8 cellular contexts compared by ENCODE assay signal in the genomic region with DNA sequence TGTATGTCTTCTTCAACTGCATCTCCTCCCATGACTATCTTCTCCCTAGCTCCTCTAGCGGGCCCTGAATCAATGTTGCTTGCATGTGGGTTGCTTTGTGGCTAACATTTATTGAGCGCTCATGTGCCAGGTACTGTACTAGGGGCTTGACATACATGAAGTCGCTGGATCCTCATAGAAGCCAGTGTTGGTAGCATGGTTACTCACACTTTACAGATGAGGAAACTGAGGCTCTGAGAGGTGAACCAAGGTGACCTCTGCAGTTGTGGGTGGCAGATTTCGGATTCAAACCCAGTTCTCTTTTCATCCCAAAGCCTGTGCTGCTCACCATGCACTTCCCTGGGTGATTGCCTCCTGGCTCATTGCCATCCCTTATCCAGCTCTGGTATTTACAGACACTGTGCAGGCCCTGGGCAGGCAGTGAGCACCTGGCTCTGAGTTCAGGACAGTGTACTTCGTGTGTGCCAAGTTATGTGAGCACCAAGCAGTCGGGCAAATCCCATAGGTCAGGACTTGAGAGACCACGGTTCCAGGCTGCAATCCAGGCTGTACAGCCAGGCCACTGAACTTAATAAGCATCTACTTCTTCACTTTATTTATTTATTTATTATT. TPM values are rescaled to one million over a fixed set of nuclear protein-coding genes. Genes with fewer than 3 reads are reported as not detected.
DNase-seq lines count a peak whose midpoint lies in the region; ATAC-seq and TF ChIP-seq lines count a peak whose summit lies in the region.

No MANE protein-coding gene starts in this region.

- H3F3A ChIP-seq in GM23338 (replicated peaks; ENCODE audit: low read depth) = peaks cover 39% of the 10 kb centered on the region

- no peaks in the 10 kb centered on the region for H3K27me3 ChIP-seq in GM23338 (ENCODE audit: insufficient read depth)
- no peaks in the 10 kb centered on the region for H3K27me3 ChIP-seq in OCI-LY3 (ENCODE audit: low read depth, low read length)

- H3K4me1 ChIP-seq in GM23338 (ENCODE audit: insufficient read depth) (peaks cover 17% of the 10 kb centered on the region), OCI-LY3 (ENCODE audit: low read length) (peaks cover 37% of the 10 kb centered on the region)

- H3K27ac Mint-ChIP-seq in GM23338 (no peak overlapping the region), naive B cell (peak overlapping the region in 3 of 6 donors; percentile 42 to 98 (median 95))
- H3K27ac Mint-ChIP-seq in effector memory CD8-positive, alpha-beta T cell = peak overlapping the region; percentile 97 to 98

- H3K27ac ChIP-seq in GM23338 (ENCODE audit: low read depth) = peak overlapping the region; percentile 85; the same call in 1 of the 2 replicates
- peak overlapping the region; percentile 83 for H3K27ac ChIP-seq in OCI-LY3 (ENCODE audit: low read length)

- peaks cover 48% of the 10 kb centered on the region for H3K79me2 ChIP-seq in GM23338 (replicated peaks; ENCODE audit: insufficient read depth)
- peaks cover 52% of the 10 kb centered on the region for H3K79me2 ChIP-seq in OCI-LY3 (ENCODE audit: low read length)

- peaks cover 57% of the 10 kb centered on the region for H3K36me3 Mint-ChIP-seq in GM23338 (ENCODE audit: low read depth)
- peaks cover 43% of the 10 kb centered on the region for H3K36me3 Mint-ChIP-seq in effector memory CD8-positive, alpha-beta T cell (ENCODE audit: insufficient read depth)
- H3K36me3 Mint-ChIP-seq in naive B cell = peaks cover 10 to 11% of the 10 kb centered on the region in 2 donors

- no peaks in the 10 kb centered on the region for H3K9me2 ChIP-seq in GM23338 (ENCODE audit: insufficient read depth)

- peak overlapping the region; percentile 96 for H3K9ac ChIP-seq in OCI-LY3 (ENCODE audit: low read length)

- H4K20me1 ChIP-seq in GM23338 (replicated peaks; ENCODE audit: insufficient read depth) = peaks cover 37% of the 10 kb centered on the region
- H4K20me1 ChIP-seq in OCI-LY3 (ENCODE audit: insufficient read depth, low read length) = peaks cover 31% of the 10 kb centered on the region

- H3K4me1 Mint-ChIP-seq in GM23338 = peaks cover 26% of the 10 kb centered on the region
- peaks cover 33 to 39% of the 10 kb centered on the region in 2 donors for H3K4me1 Mint-ChIP-seq in effector memory CD8-positive, alpha-beta T cell (ENCODE audit: low read depth in 2 of 2)
- H3K4me1 Mint-ChIP-seq in naive B cell = peaks cover 37 to 54% (median 50%) of the 10 kb centered on the region in 3 donors

- peaks cover 40% of the 10 kb centered on the region for H3K27me3 Mint-ChIP-seq in GM23338 (ENCODE audit: insufficient read depth, low read depth, poor library complexity)
- H3K27me3 Mint-ChIP-seq in effector memory CD8-positive, alpha-beta T cell = no peaks in the 10 kb centered on the region
- no peaks in the 10 kb centered on the region for H3K27me3 Mint-ChIP-seq in naive B cell

- H3K4me3 Mint-ChIP-seq in GM23338 = peak overlapping the region; percentile 99
- peak overlapping the region; percentile 93 to 95 for H3K4me3 Mint-ChIP-seq in effector memory CD8-positive, alpha-beta T cell
- H3K4me3 Mint-ChIP-seq in naive B cell = peak overlapping the region; percentile 93 to 99 (median 98)

- H3K9me3 Mint-ChIP-seq in GM23338 (peaks cover 12% of the 10 kb centered on the region), naive B cell (no peaks in the 10 kb centered on the region)
- no peaks in the 10 kb centered on the region for H3K9me3 Mint-ChIP-seq in effector memory CD8-positive, alpha-beta T cell

- no peak overlapping the region for H2AFZ ChIP-seq in GM23338
- no peak overlapping the region for H2AFZ ChIP-seq in OCI-LY3 (ENCODE audit: low read depth, low read length)

- H3K9me3 ChIP-seq in OCI-LY3 (ENCODE audit: insufficient read depth, low read length) = no peaks in the 10 kb centered on the region

- peaks cover 31% of the 10 kb centered on the region for H3K36me3 ChIP-seq in GM23338 (ENCODE audit: insufficient read depth)
- peaks cover 39% of the 10 kb centered on the region for H3K36me3 ChIP-seq in OCI-LY3 (replicated peaks; ENCODE audit: low read depth, low read length)

- H3K4me2 ChIP-seq in GM23338 = peak overlapping the region; percentile 96
- H3K4me2 ChIP-seq in OCI-LY3 (ENCODE audit: low read length) = peak overlapping the region; percentile 79

- no peak for ATAC-seq in GM23338
- ATAC-seq in effector memory CD8-positive, alpha-beta T cell (replicated peaks) = no peak
- ATAC-seq in naive B cell (ENCODE audit: low read depth in 2 of 2) = no peak

- TF ChIP-seq CTCF in GM23338 (conservative IDR thresholded peaks at IDR 0.05; ENCODE audit: low read depth in 2 of 2) = no peak
- no peak for TF ChIP-seq CTCF in OCI-LY3 (IDR thresholded peaks at IDR 0.05; ENCODE audit: low read depth, low read length)

- CTCF ChIA-PET in HEK293T (lab: Yijun Ruan, JAX) = no interaction called here

- peak overlapping the region; percentile 100 for H3K4me3 ChIP-seq in GM23338
- H3K4me3 ChIP-seq in OCI-LY3 (ENCODE audit: low read length) = peak overlapping the region; percentile 90

- DNase-seq in GM23338 (ENCODE audit: low spot score) (no peak), naive B cell (no peak), HEK293T (ENCODE audit: extremely low spot score) (no peak), cortex of kidney (lab: John Stamatoyannopoulos, UW) (no peak), iPS-NIHi11 (ENCODE audit: low spot score) (no peak)
- no peak for DNase-seq in effector memory CD8-positive, alpha-beta T cell
- no peak for DNase-seq in activated CD8-positive, alpha-beta memory T cell treated with anti-CD3 and anti-CD28 coated beads for 24 hours

- POLR2A ChIA-PET in HEK293T (lab: Yijun Ruan, JAX) = interaction anchor here (0.6 to 1.8 kb wide), 4 partner anchors 29 to 64 kb away, joined by 3 to 5 read pairs (median 4); a partner anchor contains a TSS

TF ChIP-seq in HEK293T, 16 proteins besides CTCF, POLR2A, EP300 and RAD21:
- no peak for TF ChIP-seq NFRKB (IDR thresholded peaks at IDR 0.05)
- no peak for TF ChIP-seq ARNT (IDR thresholded peaks at IDR 0.05)
- no peak for TF ChIP-seq L3MBTL2 (conservative IDR thresholded peaks at IDR 0.05)
- TF ChIP-seq CTBP1 (IDR thresholded peaks at IDR 0.05; ENCODE audit: borderline replicate concordance) = no peak
- TF ChIP-seq TARDBP (IDR thresholded peaks at IDR 0.05) = no peak
- TF ChIP-seq BHLHE40 (IDR thresholded peaks at IDR 0.05; ENCODE audit: borderline replicate concordance) = no peak
- TF ChIP-seq SUZ12 (IDR thresholded peaks at IDR 0.05) = no peak
- TF ChIP-seq, protein P1, sequence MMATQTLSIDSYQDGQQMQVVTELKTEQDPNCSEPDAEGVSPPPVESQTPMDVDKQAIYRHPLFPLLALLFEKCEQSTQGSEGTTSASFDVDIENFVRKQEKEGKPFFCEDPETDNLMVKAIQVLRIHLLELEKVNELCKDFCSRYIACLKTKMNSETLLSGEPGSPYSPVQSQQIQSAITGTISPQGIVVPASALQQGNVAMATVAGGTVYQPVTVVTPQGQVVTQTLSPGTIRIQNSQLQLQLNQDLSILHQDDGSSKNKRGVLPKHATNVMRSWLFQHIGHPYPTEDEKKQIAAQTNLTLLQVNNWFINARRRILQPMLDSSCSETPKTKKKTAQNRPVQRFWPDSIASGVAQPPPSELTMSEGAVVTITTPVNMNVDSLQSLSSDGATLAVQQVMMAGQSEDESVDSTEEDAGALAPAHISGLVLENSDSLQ (IDR thresholded peaks at IDR 0.05) = no peak
- TF ChIP-seq FOXK2 (IDR thresholded peaks at IDR 0.05) = no peak

RNA-seq across cellular contexts. Expression of a gene that starts 1.3 kb away (rescaled TPM):
- 16.9 and 21.9 TPM in 2 replicates for total RNA-seq in GM23338 (2014; rRNA removed; shearing (Covaris generic))
- polyA plus RNA-seq in GM23338 (2016; fragmentation: Nextera tagmentation; extraction: Ambion mirVana) (12.8 and 16.1 TPM in 2 replicates), naive B cell (ENCODE audit: low read depth in 6 of 6) (1 to 10 TPM; 4.9 to 9.2 (median 7.0) TPM)

RNA-seq across cellular contexts. Expression of a gene that starts 1.4 kb away (rescaled TPM):
- total RNA-seq in GM23338 (2014; rRNA removed; shearing (Covaris generic)) = 1,947 and 2,596 TPM in 2 replicates
- 2,121 and 2,369 TPM in 2 replicates for polyA plus RNA-seq in GM23338 (2016; fragmentation: Nextera tagmentation; extraction: Ambion mirVana)
- 1,000 to 10,000 TPM; 1,582 to 1,976 (median 1,881) TPM for polyA plus RNA-seq in naive B cell (ENCODE audit: low read depth in 6 of 6)

RNA-seq across cellular contexts. Expression of a gene that starts 28.4 kb away (rescaled TPM):
- total RNA-seq in GM23338 (2014; rRNA removed; shearing (Covaris generic)) = 5.8 and 6.3 TPM in 2 replicates
- 2.2 and 2.9 TPM in 2 replicates for polyA plus RNA-seq in GM23338 (2016; fragmentation: Nextera tagmentation; extraction: Ambion mirVana)
- polyA plus RNA-seq in naive B cell (ENCODE audit: low read depth in 6 of 6) = 1 to 10 TPM in 5 of 6 donors, not detected in 1; 5.8 to 8.8 (median 6.2) TPM

RNA-seq across cellular contexts. Expression of a gene that starts 55.6 kb away (rescaled TPM):
- 28.9 and 34.1 TPM in 2 replicates for total RNA-seq in GM23338 (2014; rRNA removed; shearing (Covaris generic))
- polyA plus RNA-seq in GM23338 (2016; fragmentation: Nextera tagmentation; extraction: Ambion mirVana) (16.3 and 18.9 TPM in 2 replicates), naive B cell (ENCODE audit: low read depth in 6 of 6) (10 to 100 TPM in 1 of 6 donors, 1 to 10 TPM in 5; 6.0 to 14.3 (median 8.5) TPM)
